Comparison of ENCODE assay signal across 16 cellular contexts in genomic region chr12:5078423-5078822, GRCh38. TPM values are rescaled to one million over a fixed set of nuclear protein-coding genes. Genes with fewer than 3 reads are reported as not detected.
DNase-seq lines count a peak whose midpoint lies in the region; ATAC-seq and TF ChIP-seq lines count a peak whose summit lies in the region.
"Had no signal": no experiment of that assay in that cellular context is flagged by ENCODE, and none has a peak within 500 bp of the region (broad histone marks: within the 10 kb centered on the region; RNA-seq: fewer than 3 reads in every experiment).

No MANE protein-coding gene starts in this region.

- WGBS in right cardiac atrium: 29% methylated on average over 4 of the region's 4 CpGs
- 39 to 76% methylated on average over 3 to 4 of the region's 4 CpGs for WGBS in testis, 2 donors

- H3K9me3 ChIP-seq in right cardiac atrium (ENCODE audit: control insufficient read depth, low read length) (no peaks in the 10 kb centered on the region), upper lobe of right lung (no peaks in the 10 kb centered on the region), testis (no peaks in the 10 kb centered on the region)
- H3K9me3 ChIP-seq: upper lobe of left lung had no signal

- DNase-seq in NCI-H146 (lab: John Stamatoyannopoulos, UW): peak; percentile 40
- no peak for DNase-seq in NCI-H146 treated with DMSO at 0.1 percent for 48 hours (lab: John Stamatoyannopoulos, UW; ENCODE audit: unreplicated experiment)
- peak; percentile 82 to 90 (median 90) for DNase-seq in right cardiac atrium
- DNase-seq in upper lobe of right lung: no peak
- no peak for DNase-seq in stimulated activated CD4-positive, alpha-beta T cell treated with anti-CD3 and anti-CD28 coated beads, Interleukin-2, amount 100 ng/mL, for 24 hours
- no peak for DNase-seq in SIG-M5 (lab: John Stamatoyannopoulos, UW)
- no peak for DNase-seq in testis
- DNase-seq: activated CD8-positive, alpha-beta memory T cell treated with anti-CD3 and anti-CD28 coated beads, Interleukin-2, amount 50 U/mL, for 48 hours; activated naive CD4-positive, alpha-beta T cell treated with anti-CD3 and anti-CD28 coated beads, Interleukin-2, amount 50 U/mL, for 16 hours; CD4-positive, alpha-beta T cell; NCI-H510A treated with DMSO at 0.1 percent for 48 hours; PC-9; upper lobe of left lung had no signal

- H3K36me3 ChIP-seq in upper lobe of right lung (no peaks in the 10 kb centered on the region), testis (ENCODE audit: low read depth, missing control alignments) (no peaks in the 10 kb centered on the region)
- H3K36me3 ChIP-seq: upper lobe of left lung had no signal

- no peak for TF ChIP-seq CTCF in upper lobe of right lung (IDR thresholded peaks at IDR 0.05)
- TF ChIP-seq CTCF in testis (IDR thresholded peaks at IDR 0.05): no peak

- peak overlapping the region; percentile 93 for H3K27ac ChIP-seq in right cardiac atrium (ENCODE audit: low read length)
- no peak overlapping the region for H3K27ac ChIP-seq in upper lobe of right lung
- H3K27ac ChIP-seq in testis: no peak overlapping the region
- H3K27ac ChIP-seq: 22Rv1, PC-9, upper lobe of left lung had no signal

- intact Hi-C loops in right cardiac atrium (cut with DNase I) (no loop called here), upper lobe of right lung (cut with DNase I) (no loop called here), testis (cut with DNase I; ENCODE audit: low total_unique reads) (no loop called here)

- H3K4me1 ChIP-seq in right cardiac atrium (ENCODE audit: control insufficient read depth, insufficient read depth, low read length) (peaks cover 9% of the 10 kb centered on the region), upper lobe of right lung (no peaks in the 10 kb centered on the region), testis (no peaks in the 10 kb centered on the region)
- H3K4me1 ChIP-seq: upper lobe of left lung had no signal

- H3K27me3 ChIP-seq in right cardiac atrium (ENCODE audit: control insufficient read depth, insufficient read depth): no peaks in the 10 kb centered on the region
- H3K27me3 ChIP-seq in upper lobe of right lung: no peaks in the 10 kb centered on the region
- H3K27me3 ChIP-seq in testis: no peaks in the 10 kb centered on the region
- H3K27me3 ChIP-seq: upper lobe of left lung had no signal

- TF ChIP-seq POLR2A in testis (IDR thresholded peaks at IDR 0.05): no peak

- ATAC-seq in SK-N-SH treated with all-trans-retinoic acid at 6 μM for 48 hours: peak; percentile 23; the same call in 1 of the 3 replicates
- peak; percentile 85 to 86 for ATAC-seq in right cardiac atrium
- peak; percentile 16 for ATAC-seq in upper lobe of right lung

- H3K4me3 ChIP-seq in right cardiac atrium (ENCODE audit: low read length) (no peak overlapping the region), upper lobe of right lung (no peak overlapping the region), testis (no peak overlapping the region)
- H3K4me3 ChIP-seq: PC-9, upper lobe of left lung had no signal

TF ChIP-seq in SK-N-SH treated with all-trans-retinoic acid at 6 μM for 48 hours, 23 proteins besides CTCF, POLR2A, EP300 and RAD21:
- TF ChIP-seq ZNF8 (CRISPR knock-in tag; IDR thresholded peaks at IDR 0.05): no peak
- TF ChIP-seq PPARA (CRISPR knock-in tag; IDR thresholded peaks at IDR 0.05; ENCODE audit: borderline replicate concordance): no peak
- TF ChIP-seq, protein P1, sequence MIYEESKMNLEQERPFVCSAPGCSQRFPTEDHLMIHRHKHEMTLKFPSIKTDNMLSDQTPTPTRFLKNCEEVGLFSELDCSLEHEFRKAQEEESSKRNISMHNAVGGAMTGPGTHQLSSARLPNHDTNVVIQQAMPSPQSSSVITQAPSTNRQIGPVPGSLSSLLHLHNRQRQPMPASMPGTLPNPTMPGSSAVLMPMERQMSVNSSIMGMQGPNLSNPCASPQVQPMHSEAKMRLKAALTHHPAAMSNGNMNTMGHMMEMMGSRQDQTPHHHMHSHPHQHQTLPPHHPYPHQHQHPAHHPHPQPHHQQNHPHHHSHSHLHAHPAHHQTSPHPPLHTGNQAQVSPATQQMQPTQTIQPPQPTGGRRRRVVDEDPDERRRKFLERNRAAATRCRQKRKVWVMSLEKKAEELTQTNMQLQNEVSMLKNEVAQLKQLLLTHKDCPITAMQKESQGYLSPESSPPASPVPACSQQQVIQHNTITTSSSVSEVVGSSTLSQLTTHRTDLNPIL (CRISPR knock-in tag; IDR thresholded peaks at IDR 0.05; ENCODE audit: low read depth): no peak
- TF ChIP-seq TOX (CRISPR knock-in tag; IDR thresholded peaks at IDR 0.05; ENCODE audit: borderline replicate concordance): no peak
- TF ChIP-seq SNAI2 (CRISPR knock-in tag; IDR thresholded peaks at IDR 0.05): no peak
- no peak for TF ChIP-seq OSR1 (CRISPR knock-in tag; IDR thresholded peaks at IDR 0.05)
- TF ChIP-seq TCF4 (CRISPR knock-in tag; IDR thresholded peaks at IDR 0.05; ENCODE audit: borderline replicate concordance): no peak
- TF ChIP-seq ZNF565 (CRISPR knock-in tag; conservative IDR thresholded peaks at IDR 0.05; ENCODE audit: low read depth): no peak
- no peak for TF ChIP-seq BACH2 (CRISPR knock-in tag; IDR thresholded peaks at IDR 0.05; ENCODE audit: borderline replicate concordance)
- TF ChIP-seq ARNTL (CRISPR knock-in tag; IDR thresholded peaks at IDR 0.05; ENCODE audit: borderline replicate concordance, low read depth): no peak
- TF ChIP-seq ZC3H10 (CRISPR knock-in tag; IDR thresholded peaks at IDR 0.05): no peak
- no peak for TF ChIP-seq ISL1 (CRISPR knock-in tag; IDR thresholded peaks at IDR 0.05)
- TF ChIP-seq PATZ1 (CRISPR knock-in tag; IDR thresholded peaks at IDR 0.05; ENCODE audit: borderline replicate concordance): no peak
- TF ChIP-seq ZFP3 (CRISPR knock-in tag; IDR thresholded peaks at IDR 0.05): no peak
- TF ChIP-seq, protein P2, sequence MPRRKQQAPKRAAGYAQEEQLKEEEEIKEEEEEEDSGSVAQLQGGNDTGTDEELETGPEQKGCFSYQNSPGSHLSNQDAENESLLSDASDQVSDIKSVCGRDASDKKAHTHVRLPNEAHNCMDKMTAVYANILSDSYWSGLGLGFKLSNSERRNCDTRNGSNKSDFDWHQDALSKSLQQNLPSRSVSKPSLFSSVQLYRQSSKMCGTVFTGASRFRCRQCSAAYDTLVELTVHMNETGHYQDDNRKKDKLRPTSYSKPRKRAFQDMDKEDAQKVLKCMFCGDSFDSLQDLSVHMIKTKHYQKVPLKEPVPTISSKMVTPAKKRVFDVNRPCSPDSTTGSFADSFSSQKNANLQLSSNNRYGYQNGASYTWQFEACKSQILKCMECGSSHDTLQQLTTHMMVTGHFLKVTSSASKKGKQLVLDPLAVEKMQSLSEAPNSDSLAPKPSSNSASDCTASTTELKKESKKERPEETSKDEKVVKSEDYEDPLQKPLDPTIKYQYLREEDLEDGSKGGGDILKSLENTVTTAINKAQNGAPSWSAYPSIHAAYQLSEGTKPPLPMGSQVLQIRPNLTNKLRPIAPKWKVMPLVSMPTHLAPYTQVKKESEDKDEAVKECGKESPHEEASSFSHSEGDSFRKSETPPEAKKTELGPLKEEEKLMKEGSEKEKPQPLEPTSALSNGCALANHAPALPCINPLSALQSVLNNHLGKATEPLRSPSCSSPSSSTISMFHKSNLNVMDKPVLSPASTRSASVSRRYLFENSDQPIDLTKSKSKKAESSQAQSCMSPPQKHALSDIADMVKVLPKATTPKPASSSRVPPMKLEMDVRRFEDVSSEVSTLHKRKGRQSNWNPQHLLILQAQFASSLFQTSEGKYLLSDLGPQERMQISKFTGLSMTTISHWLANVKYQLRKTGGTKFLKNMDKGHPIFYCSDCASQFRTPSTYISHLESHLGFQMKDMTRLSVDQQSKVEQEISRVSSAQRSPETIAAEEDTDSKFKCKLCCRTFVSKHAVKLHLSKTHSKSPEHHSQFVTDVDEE (CRISPR knock-in tag; IDR thresholded peaks at IDR 0.05): no peak
- TF ChIP-seq, protein P3, sequence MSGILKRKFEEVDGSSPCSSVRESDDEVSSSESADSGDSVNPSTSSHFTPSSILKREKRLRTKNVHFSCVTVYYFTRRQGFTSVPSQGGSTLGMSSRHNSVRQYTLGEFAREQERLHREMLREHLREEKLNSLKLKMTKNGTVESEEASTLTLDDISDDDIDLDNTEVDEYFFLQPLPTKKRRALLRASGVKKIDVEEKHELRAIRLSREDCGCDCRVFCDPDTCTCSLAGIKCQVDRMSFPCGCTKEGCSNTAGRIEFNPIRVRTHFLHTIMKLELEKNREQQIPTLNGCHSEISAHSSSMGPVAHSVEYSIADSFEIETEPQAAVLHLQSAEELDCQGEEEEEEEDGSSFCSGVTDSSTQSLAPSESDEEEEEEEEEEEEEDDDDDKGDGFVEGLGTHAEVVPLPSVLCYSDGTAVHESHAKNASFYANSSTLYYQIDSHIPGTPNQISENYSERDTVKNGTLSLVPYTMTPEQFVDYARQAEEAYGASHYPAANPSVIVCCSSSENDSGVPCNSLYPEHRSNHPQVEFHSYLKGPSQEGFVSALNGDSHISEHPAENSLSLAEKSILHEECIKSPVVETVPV (CRISPR knock-in tag; IDR thresholded peaks at IDR 0.05): no peak
- no peak for TF ChIP-seq ZFP30 (CRISPR knock-in tag; IDR thresholded peaks at IDR 0.05)

RNA-seq across cellular contexts. Expression of gene KCNA5, which starts 34.7 kb away (rescaled TPM):
- total RNA-seq in right cardiac atrium: 100 to 1,000 TPM; 119 to 171 (median 134) TPM
- polyA plus RNA-seq in right cardiac atrium: 77.6 TPM
- total RNA-seq in upper lobe of right lung: 1.8 TPM
- total RNA-seq in testis: under 1 TPM; 0.25 to 0.79 TPM
- 0.94 TPM for polyA plus RNA-seq in testis (ENCODE audit: insufficient read depth, low read depth, low replicate concordance)
- total RNA-seq: CD4-positive, alpha-beta T cell; PC-9 had no signal
- polyA plus RNA-seq: keratinocyte had no signal

Comparison
In these comparisons a context has a peak if more than half of its experiments do, and no peak if none do; other contexts are left out.
1. DNase-seq: peak in NCI-H146 (single experiment) and right cardiac atrium (3 of 3); none in NCI-H146 treated with DMSO at 0.1 percent for 48 hours (single experiment), upper lobe of right lung (single experiment), stimulated activated CD4-positive, alpha-beta T cell treated with anti-CD3 and anti-CD28 coated beads, Interleukin-2, amount 100 ng/mL, for 24 hours (0 of 2), SIG-M5 (single experiment) and testis (single experiment).
2. ATAC-seq: peak in every context shown above with its lines; median percentile 86 in right cardiac atrium; 23 in SK-N-SH treated with all-trans-retinoic acid at 6 μM for 48 hours; 16 in upper lobe of right lung.
3. RNA of gene KCNA5, which starts 34.7 kb away (total RNA-seq): 119 to 171 TPM in right cardiac atrium; 1.8 TPM in upper lobe of right lung (single experiment) and 0.25 to 0.79 TPM in testis; every median in the first group is over 10 times any median in the second.